Comparison of ENCODE assay signal across 11 cellular contexts in genomic region chr1:42177551-42177981, GRCh38. TPM values are rescaled to one million over a fixed set of nuclear protein-coding genes. Genes with fewer than 3 reads are reported as not detected.
DNase-seq lines count a peak whose midpoint lies in the region; ATAC-seq, FAIRE-seq and TF ChIP-seq lines count a peak whose summit lies in the region.
"Had no signal": no experiment of that assay in that cellular context is flagged by ENCODE, and none has a peak within 500 bp of the region (broad histone marks: within the 10 kb centered on the region; RNA-seq: fewer than 3 reads in every experiment).

No MANE protein-coding gene starts in this region.

- no peaks in the 10 kb centered on the region for H3K27me3 Mint-ChIP-seq in activated CD8-positive, alpha-beta memory T cell treated with anti-CD3 and anti-CD28 coated beads, Interleukin-2, amount 10 ng/mL, durations not matched to agents 7 days and 5 days
- H3K27me3 Mint-ChIP-seq: B cell had no signal

- CTCF ChIA-PET in activated CD8-positive, alpha-beta memory T cell treated with anti-CD3 and anti-CD28 coated beads, Interleukin-2, amount 10 ng/mL, durations not matched to agents 7 days and 5 days (lab: Charles Lee): interaction anchor here (1.0 to 1.8 kb wide), 2 partner anchors 167 to 604 kb away, joined by 3 to 4 read pairs; no protein-coding TSS in a partner anchor

- H3K27ac Mint-ChIP-seq in activated CD8-positive, alpha-beta memory T cell treated with anti-CD3 and anti-CD28 coated beads, Interleukin-2, amount 10 ng/mL, durations not matched to agents 7 days and 5 days: peak overlapping the region; percentile 42
- H3K27ac Mint-ChIP-seq: B cell had no signal

- H3K4me3 Mint-ChIP-seq in activated CD8-positive, alpha-beta memory T cell treated with anti-CD3 and anti-CD28 coated beads, Interleukin-2, amount 10 ng/mL, durations not matched to agents 7 days and 5 days: no peak overlapping the region
- H3K4me3 Mint-ChIP-seq: B cell had no signal

- H3K36me3 Mint-ChIP-seq in activated CD8-positive, alpha-beta memory T cell treated with anti-CD3 and anti-CD28 coated beads, Interleukin-2, amount 10 ng/mL, durations not matched to agents 7 days and 5 days: no peaks in the 10 kb centered on the region

- FAIRE-seq in HTR-8/SVneo (lab: Jason Lieb, UNC): no peak
- FAIRE-seq: urothelium cell line had no signal

- H3K9me3 Mint-ChIP-seq in activated CD8-positive, alpha-beta memory T cell treated with anti-CD3 and anti-CD28 coated beads, Interleukin-2, amount 10 ng/mL, durations not matched to agents 7 days and 5 days (ENCODE audit: low read depth): no peaks in the 10 kb centered on the region

- no peaks in the 10 kb centered on the region for H3K4me1 Mint-ChIP-seq in activated CD8-positive, alpha-beta memory T cell treated with anti-CD3 and anti-CD28 coated beads, Interleukin-2, amount 10 ng/mL, durations not matched to agents 7 days and 5 days
- H3K4me1 Mint-ChIP-seq: B cell had no signal

- no peak for ATAC-seq in activated CD8-positive, alpha-beta memory T cell treated with anti-CD3 and anti-CD28 coated beads, Interleukin-2, amount 10 ng/mL, durations not matched to agents 7 days and 5 days
- ATAC-seq in SK-N-SH treated with all-trans-retinoic acid at 6 μM for 48 hours: peak; percentile 17
- no peak for ATAC-seq in HG03159 (IDR thresholded peaks at IDR 0.05; ENCODE audit: unreplicated experiment)

- DNase-seq in activated CD8-positive, alpha-beta memory T cell treated with anti-CD3 and anti-CD28 coated beads, Interleukin-2, amount 10 ng/mL, durations not matched to agents 7 days and 5 days: no peak
- no peak for DNase-seq in activated CD8-positive, alpha-beta memory T cell treated with anti-CD3 and anti-CD28 coated beads, Interleukin-2, amount 50 U/mL, for 4 hours
- DNase-seq in hippocampal formation (lab: John Stamatoyannopoulos, UW) (peak; percentile 62 to 64), mesenteric fat pad (ENCODE audit: low spot score) (no peak), HTR-8/SVneo (ENCODE audit: insufficient read length, low spot score) (no peak)

- H3K27ac ChIP-seq in temporal lobe (ENCODE audit: low read depth, low read length): peak overlapping the region; percentile 31
- H3K27ac ChIP-seq: WERI-Rb-1 had no signal

TF ChIP-seq in SK-N-SH treated with all-trans-retinoic acid at 6 μM for 48 hours, 23 proteins besides CTCF, POLR2A, EP300 and RAD21:
- TF ChIP-seq CREB5 (CRISPR knock-in tag; IDR thresholded peaks at IDR 0.05; ENCODE audit: low read depth) (no peak), ISL1 (CRISPR knock-in tag; IDR thresholded peaks at IDR 0.05) (peak; percentile 68)

RNA-seq across cellular contexts. Expression of gene GUCA2A, which starts 13.0 kb away (rescaled TPM):
- total RNA-seq in activated CD8-positive, alpha-beta memory T cell treated with anti-CD3 and anti-CD28 coated beads, Interleukin-2, amount 10 ng/mL, durations not matched to agents 7 days and 5 days: not detected
- total RNA-seq in temporal lobe: not detected
- not detected for total RNA-seq in mesenteric fat pad
- total RNA-seq: B cell had no signal

RNA-seq across cellular contexts. Expression of gene GUCA2B, which starts 24.4 kb away (rescaled TPM):
- total RNA-seq in activated CD8-positive, alpha-beta memory T cell treated with anti-CD3 and anti-CD28 coated beads, Interleukin-2, amount 10 ng/mL, durations not matched to agents 7 days and 5 days: not detected
- total RNA-seq in temporal lobe (not detected), mesenteric fat pad (not detected)
- total RNA-seq: B cell had no signal

Comparison
In these comparisons a context has a peak if more than half of its experiments do, and no peak if none do; other contexts are left out.
1. DNase-seq: peak in hippocampal formation (2 of 2); none in activated CD8-positive, alpha-beta memory T cell treated with anti-CD3 and anti-CD28 coated beads, Interleukin-2, amount 10 ng/mL, durations not matched to agents 7 days and 5 days (single experiment), activated CD8-positive, alpha-beta memory T cell treated with anti-CD3 and anti-CD28 coated beads, Interleukin-2, amount 50 U/mL, for 4 hours (single experiment), mesenteric fat pad (single experiment) and HTR-8/SVneo (single experiment).